Comparison of ENCODE assay signal across 8 cellular contexts in genomic region chr11:129279326-129280026, GRCh38.
A peak's percentile ranks its signal among the peaks of the same experiment; 100 is the strongest.
DNase-seq lines count a peak whose midpoint lies in the region; ATAC-seq and TF ChIP-seq lines count a peak whose summit lies in the region.

No MANE protein-coding gene starts in this region.

- peaks cover 9% of the 10 kb centered on the region for H3K4me1 Mint-ChIP-seq in central memory CD8-positive, alpha-beta T cell

- no peak overlapping the region for H3K27ac Mint-ChIP-seq in central memory CD8-positive, alpha-beta T cell (ENCODE audit: low read depth)

- DNase-seq in DMS53 treated with DMSO at 0.1 percent for 48 hours (lab: John Stamatoyannopoulos, UW; ENCODE audit: unreplicated experiment) (peak; percentile 60), HFF-Myc (ENCODE audit: extremely low read depth, low read depth) (peak; percentile 15), NCI-H146 treated with DMSO at 0.1 percent for 48 hours (lab: John Stamatoyannopoulos, UW; ENCODE audit: unreplicated experiment) (peak; percentile 62), kidney epithelial cell (ENCODE audit: low read depth) (no peak)
- peak; percentile 17 to 42 for DNase-seq in central memory CD8-positive, alpha-beta T cell (ENCODE audit: low spot score in 2 of 2)
- DNase-seq in stimulated activated CD4-positive, alpha-beta T cell treated with anti-CD3 and anti-CD28 coated beads, Interleukin-12 subunit alpha, Interleukin-12 subunit beta, amount 100 ng/mL, for 48 hours (ENCODE audit: low read depth in 2 of 3, low spot score in 1 of 3), result peak in 2 of 3 donors; percentile 15 to 47

- peak overlapping the region; percentile 76 for H3K4me3 Mint-ChIP-seq in central memory CD8-positive, alpha-beta T cell

- no peaks in the 10 kb centered on the region for H3K27me3 ChIP-seq in kidney epithelial cell (ENCODE audit: control insufficient read depth, insufficient read depth, low read length)

- peak overlapping the region; percentile 57 for H3K4me3 ChIP-seq in HFF-Myc (replicated peaks; ENCODE audit: low read depth, low read length)
- peak overlapping the region; percentile 69 for H3K4me3 ChIP-seq in kidney epithelial cell (ENCODE audit: low read depth, low read length)

- no peaks in the 10 kb centered on the region for H3K36me3 ChIP-seq in kidney epithelial cell (ENCODE audit: control insufficient read depth, insufficient read depth, low read length)

- no peak for TF ChIP-seq CTCF in HFF-Myc (IDR thresholded peaks at IDR 0.05; ENCODE audit: low read depth, low read length, missing control alignments)
- TF ChIP-seq CTCF in kidney epithelial cell (IDR thresholded peaks at IDR 0.05; ENCODE audit: insufficient read depth, low read length, poor library complexity, severe bottlenecking), result no peak

- peaks cover 75% of the 10 kb centered on the region for H3K27me3 Mint-ChIP-seq in central memory CD8-positive, alpha-beta T cell

- peak; percentile 41 to 58 for ATAC-seq in activated CD4-positive, CD25-positive, alpha-beta regulatory T cell treated with anti-CD3 and anti-CD28 coated beads, Interleukin-2, amount 50 U/mL, for 24 hours
- peak; percentile 65 for ATAC-seq in central memory CD8-positive, alpha-beta T cell (replicated peaks; ENCODE audit: extremely low read depth, poor library complexity, severe bottlenecking)
- ATAC-seq in GM19023 (IDR thresholded peaks at IDR 0.05; ENCODE audit: unreplicated experiment), result no peak

- H3K9me3 Mint-ChIP-seq in central memory CD8-positive, alpha-beta T cell, result no peaks in the 10 kb centered on the region

- H3K36me3 Mint-ChIP-seq in central memory CD8-positive, alpha-beta T cell (ENCODE audit: insufficient read depth), result no peaks in the 10 kb centered on the region
